Comparison of ENCODE assay signal across 1 cellular context in the genomic region with DNA sequence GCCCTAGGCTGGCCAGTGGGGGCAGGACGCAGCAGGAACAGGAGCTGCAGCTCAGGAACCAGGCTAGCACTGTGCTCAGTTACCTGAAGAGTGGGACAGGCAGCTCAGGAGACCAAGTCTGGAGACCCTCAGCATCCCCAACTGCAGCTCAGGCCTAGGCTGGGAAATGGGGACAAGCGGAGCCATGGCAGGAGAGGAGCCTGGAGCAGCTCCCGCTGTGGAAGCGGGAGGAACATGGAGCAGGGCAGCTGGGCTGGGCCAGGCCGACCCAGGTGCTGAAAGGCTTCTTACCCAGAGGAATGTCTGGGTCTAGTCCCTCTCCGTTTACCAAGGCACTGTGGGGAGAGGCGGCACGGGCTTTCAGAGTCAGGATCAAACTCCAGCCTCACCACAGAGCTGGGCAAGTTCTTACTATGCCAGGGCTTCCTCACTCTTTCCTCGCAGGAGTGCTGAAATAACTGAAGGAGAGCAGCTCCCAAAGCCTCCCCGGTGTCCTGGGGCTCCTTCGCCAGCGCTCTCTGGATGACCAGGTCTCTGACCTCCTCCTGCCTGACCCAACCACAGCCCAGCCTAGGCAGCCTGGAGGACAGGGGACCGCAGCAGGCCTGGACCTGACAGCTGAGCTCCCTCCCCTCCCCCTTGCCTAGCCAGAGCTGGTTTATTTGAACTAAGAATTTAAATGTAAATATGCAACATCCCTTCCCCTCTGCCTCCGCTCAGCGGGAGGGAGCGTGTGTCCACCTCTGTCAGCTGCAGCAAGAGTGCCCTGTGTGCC.
TF ChIP-seq lines count a peak whose summit lies in the region.

No MANE protein-coding gene starts in this region.

TF ChIP-seq in HepG2, 621 proteins besides CTCF, POLR2A, EP300 and RAD21 (continued from another document and continues in another):
- TF ChIP-seq, protein P1, sequence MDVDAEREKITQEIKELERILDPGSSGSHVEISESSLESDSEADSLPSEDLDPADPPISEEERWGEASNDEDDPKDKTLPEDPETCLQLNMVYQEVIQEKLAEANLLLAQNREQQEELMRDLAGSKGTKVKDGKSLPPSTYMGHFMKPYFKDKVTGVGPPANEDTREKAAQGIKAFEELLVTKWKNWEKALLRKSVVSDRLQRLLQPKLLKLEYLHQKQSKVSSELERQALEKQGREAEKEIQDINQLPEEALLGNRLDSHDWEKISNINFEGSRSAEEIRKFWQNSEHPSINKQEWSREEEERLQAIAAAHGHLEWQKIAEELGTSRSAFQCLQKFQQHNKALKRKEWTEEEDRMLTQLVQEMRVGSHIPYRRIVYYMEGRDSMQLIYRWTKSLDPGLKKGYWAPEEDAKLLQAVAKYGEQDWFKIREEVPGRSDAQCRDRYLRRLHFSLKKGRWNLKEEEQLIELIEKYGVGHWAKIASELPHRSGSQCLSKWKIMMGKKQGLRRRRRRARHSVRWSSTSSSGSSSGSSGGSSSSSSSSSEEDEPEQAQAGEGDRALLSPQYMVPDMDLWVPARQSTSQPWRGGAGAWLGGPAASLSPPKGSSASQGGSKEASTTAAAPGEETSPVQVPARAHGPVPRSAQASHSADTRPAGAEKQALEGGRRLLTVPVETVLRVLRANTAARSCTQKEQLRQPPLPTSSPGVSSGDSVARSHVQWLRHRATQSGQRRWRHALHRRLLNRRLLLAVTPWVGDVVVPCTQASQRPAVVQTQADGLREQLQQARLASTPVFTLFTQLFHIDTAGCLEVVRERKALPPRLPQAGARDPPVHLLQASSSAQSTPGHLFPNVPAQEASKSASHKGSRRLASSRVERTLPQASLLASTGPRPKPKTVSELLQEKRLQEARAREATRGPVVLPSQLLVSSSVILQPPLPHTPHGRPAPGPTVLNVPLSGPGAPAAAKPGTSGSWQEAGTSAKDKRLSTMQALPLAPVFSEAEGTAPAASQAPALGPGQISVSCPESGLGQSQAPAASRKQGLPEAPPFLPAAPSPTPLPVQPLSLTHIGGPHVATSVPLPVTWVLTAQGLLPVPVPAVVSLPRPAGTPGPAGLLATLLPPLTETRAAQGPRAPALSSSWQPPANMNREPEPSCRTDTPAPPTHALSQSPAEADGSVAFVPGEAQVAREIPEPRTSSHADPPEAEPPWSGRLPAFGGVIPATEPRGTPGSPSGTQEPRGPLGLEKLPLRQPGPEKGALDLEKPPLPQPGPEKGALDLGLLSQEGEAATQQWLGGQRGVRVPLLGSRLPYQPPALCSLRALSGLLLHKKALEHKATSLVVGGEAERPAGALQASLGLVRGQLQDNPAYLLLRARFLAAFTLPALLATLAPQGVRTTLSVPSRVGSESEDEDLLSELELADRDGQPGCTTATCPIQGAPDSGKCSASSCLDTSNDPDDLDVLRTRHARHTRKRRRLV (CRISPR knock-in tag; IDR thresholded peaks at IDR 0.05): no peak
- TF ChIP-seq MLLT10 (CRISPR knock-in tag; IDR thresholded peaks at IDR 0.05) (no peak), NR2C2 (CRISPR knock-in tag; IDR thresholded peaks at IDR 0.05; ENCODE audit: borderline replicate concordance) (0 out of 2 replicates have a peak, but pooled peaks have one; percentile 33), FOXK2 (IDR thresholded peaks at IDR 0.05) (0 out of 2 replicates have a peak, but pooled peaks have one; percentile 44), HNRNPLL (IDR thresholded peaks at IDR 0.05; ENCODE audit: low read depth, low read length, poor library complexity, severe bottlenecking) (no peak), ZBTB1 (CRISPR knock-in tag; IDR thresholded peaks at IDR 0.05; ENCODE audit: borderline replicate concordance) (no peak), TBL1XR1 (IDR thresholded peaks at IDR 0.05; ENCODE audit: borderline replicate concordance, low read length, partially characterized antibody) (no peak), FOXJ3 (CRISPR knock-in tag; IDR thresholded peaks at IDR 0.05; ENCODE audit: borderline replicate concordance) (peak; percentile 38; the same call in 1 of the 2 replicates), PAF1 (CRISPR knock-in tag; IDR thresholded peaks at IDR 0.05) (no peak), PHF20 (CRISPR knock-in tag; IDR thresholded peaks at IDR 0.05) (no peak), THAP11 (CRISPR knock-in tag; IDR thresholded peaks at IDR 0.05) (peak; percentile 62), ELF4 (CRISPR knock-in tag; IDR thresholded peaks at IDR 0.05; ENCODE audit: borderline replicate concordance) (no peak), ZNF124 (CRISPR knock-in tag; IDR thresholded peaks at IDR 0.05) (no peak; the same call in 1 of the 2 replicates), ZNF570 (CRISPR knock-in tag; IDR thresholded peaks at IDR 0.05; ENCODE audit: borderline replicate concordance) (0 out of 2 replicates have a peak, but pooled peaks have one; percentile 53), PRPF4 (IDR thresholded peaks at IDR 0.05; ENCODE audit: low read depth, low read length, poor library complexity, severe bottlenecking) (peak; percentile 41), NCOA5 (CRISPR knock-in tag; IDR thresholded peaks at IDR 0.05) (no peak), ZSCAN22 (CRISPR knock-in tag; IDR thresholded peaks at IDR 0.05) (0 out of 2 replicates have a peak, but pooled peaks have one; percentile 36), ZNF143 (CRISPR knock-in tag; IDR thresholded peaks at IDR 0.05) (no peak), SOX5 (CRISPR knock-in tag; IDR thresholded peaks at IDR 0.05; ENCODE audit: borderline replicate concordance) (peak; percentile 40; the same call in 1 of the 2 replicates), RXRA (CRISPR knock-in tag; IDR thresholded peaks at IDR 0.05) (0 out of 2 replicates have a peak, but pooled peaks have one; percentile 15), CBFB (CRISPR knock-in tag; IDR thresholded peaks at IDR 0.05) (peak; percentile 70; the same call in 1 of the 2 replicates), MAFK (conservative IDR thresholded peaks at IDR 0.05 in 1 of 2, IDR thresholded peaks at IDR 0.05 in 1 of 2; ENCODE audit: low read length in 2 of 2) (no peak), MTA1 (CRISPR knock-in tag; IDR thresholded peaks at IDR 0.05; ENCODE audit: borderline replicate concordance) (peak; percentile 75)
- TF ChIP-seq, protein P2, sequence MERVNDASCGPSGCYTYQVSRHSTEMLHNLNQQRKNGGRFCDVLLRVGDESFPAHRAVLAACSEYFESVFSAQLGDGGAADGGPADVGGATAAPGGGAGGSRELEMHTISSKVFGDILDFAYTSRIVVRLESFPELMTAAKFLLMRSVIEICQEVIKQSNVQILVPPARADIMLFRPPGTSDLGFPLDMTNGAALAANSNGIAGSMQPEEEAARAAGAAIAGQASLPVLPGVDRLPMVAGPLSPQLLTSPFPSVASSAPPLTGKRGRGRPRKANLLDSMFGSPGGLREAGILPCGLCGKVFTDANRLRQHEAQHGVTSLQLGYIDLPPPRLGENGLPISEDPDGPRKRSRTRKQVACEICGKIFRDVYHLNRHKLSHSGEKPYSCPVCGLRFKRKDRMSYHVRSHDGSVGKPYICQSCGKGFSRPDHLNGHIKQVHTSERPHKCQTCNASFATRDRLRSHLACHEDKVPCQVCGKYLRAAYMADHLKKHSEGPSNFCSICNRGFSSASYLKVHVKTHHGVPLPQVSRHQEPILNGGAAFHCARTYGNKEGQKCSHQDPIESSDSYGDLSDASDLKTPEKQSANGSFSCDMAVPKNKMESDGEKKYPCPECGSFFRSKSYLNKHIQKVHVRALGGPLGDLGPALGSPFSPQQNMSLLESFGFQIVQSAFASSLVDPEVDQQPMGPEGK (CRISPR knock-in tag; IDR thresholded peaks at IDR 0.05): peak; percentile 62
- TF ChIP-seq, protein P3, sequence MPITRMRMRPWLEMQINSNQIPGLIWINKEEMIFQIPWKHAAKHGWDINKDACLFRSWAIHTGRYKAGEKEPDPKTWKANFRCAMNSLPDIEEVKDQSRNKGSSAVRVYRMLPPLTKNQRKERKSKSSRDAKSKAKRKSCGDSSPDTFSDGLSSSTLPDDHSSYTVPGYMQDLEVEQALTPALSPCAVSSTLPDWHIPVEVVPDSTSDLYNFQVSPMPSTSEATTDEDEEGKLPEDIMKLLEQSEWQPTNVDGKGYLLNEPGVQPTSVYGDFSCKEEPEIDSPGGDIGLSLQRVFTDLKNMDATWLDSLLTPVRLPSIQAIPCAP (CRISPR knock-in tag; IDR thresholded peaks at IDR 0.05; ENCODE audit: low read depth): no peak
- TF ChIP-seq, protein P4, sequence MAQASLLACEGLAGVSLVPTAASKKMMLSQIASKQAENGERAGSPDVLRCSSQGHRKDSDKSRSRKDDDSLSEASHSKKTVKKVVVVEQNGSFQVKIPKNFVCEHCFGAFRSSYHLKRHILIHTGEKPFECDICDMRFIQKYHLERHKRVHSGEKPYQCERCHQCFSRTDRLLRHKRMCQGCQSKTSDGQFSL (CRISPR knock-in tag; IDR thresholded peaks at IDR 0.05): no peak
- TF ChIP-seq, protein P5, sequence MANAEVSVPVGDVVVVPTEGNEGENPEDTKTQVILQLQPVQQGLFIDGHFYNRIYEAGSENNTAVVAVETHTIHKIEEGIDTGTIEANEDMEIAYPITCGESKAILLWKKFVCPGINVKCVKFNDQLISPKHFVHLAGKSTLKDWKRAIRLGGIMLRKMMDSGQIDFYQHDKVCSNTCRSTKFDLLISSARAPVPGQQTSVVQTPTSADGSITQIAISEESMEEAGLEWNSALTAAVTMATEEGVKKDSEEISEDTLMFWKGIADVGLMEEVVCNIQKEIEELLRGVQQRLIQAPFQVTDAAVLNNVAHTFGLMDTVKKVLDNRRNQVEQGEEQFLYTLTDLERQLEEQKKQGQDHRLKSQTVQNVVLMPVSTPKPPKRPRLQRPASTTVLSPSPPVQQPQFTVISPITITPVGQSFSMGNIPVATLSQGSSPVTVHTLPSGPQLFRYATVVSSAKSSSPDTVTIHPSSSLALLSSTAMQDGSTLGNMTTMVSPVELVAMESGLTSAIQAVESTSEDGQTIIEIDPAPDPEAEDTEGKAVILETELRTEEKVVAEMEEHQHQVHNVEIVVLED (CRISPR knock-in tag; IDR thresholded peaks at IDR 0.05; ENCODE audit: borderline replicate concordance): no peak
- TF ChIP-seq, protein P6, sequence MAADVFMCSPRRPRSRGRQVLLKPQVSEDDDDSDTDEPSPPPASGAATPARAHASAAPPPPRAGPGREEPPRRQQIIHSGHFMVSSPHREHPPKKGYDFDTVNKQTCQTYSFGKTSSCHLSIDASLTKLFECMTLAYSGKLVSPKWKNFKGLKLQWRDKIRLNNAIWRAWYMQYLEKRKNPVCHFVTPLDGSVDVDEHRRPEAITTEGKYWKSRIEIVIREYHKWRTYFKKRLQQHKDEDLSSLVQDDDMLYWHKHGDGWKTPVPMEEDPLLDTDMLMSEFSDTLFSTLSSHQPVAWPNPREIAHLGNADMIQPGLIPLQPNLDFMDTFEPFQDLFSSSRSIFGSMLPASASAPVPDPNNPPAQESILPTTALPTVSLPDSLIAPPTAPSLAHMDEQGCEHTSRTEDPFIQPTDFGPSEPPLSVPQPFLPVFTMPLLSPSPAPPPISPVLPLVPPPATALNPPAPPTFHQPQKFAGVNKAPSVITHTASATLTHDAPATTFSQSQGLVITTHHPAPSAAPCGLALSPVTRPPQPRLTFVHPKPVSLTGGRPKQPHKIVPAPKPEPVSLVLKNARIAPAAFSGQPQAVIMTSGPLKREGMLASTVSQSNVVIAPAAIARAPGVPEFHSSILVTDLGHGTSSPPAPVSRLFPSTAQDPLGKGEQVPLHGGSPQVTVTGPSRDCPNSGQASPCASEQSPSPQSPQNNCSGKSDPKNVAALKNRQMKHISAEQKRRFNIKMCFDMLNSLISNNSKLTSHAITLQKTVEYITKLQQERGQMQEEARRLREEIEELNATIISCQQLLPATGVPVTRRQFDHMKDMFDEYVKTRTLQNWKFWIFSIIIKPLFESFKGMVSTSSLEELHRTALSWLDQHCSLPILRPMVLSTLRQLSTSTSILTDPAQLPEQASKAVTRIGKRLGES (CRISPR knock-in tag; IDR thresholded peaks at IDR 0.05; ENCODE audit: borderline replicate concordance): no peak
- TF ChIP-seq, protein P7, sequence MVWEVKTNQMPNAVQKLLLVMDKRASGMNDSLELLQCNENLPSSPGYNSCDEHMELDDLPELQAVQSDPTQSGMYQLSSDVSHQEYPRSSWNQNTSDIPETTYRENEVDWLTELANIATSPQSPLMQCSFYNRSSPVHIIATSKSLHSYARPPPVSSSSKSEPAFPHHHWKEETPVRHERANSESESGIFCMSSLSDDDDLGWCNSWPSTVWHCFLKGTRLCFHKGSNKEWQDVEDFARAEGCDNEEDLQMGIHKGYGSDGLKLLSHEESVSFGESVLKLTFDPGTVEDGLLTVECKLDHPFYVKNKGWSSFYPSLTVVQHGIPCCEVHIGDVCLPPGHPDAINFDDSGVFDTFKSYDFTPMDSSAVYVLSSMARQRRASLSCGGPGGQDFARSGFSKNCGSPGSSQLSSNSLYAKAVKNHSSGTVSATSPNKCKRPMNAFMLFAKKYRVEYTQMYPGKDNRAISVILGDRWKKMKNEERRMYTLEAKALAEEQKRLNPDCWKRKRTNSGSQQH (CRISPR knock-in tag; IDR thresholded peaks at IDR 0.05; ENCODE audit: low read depth): no peak
- TF ChIP-seq, protein P8, sequence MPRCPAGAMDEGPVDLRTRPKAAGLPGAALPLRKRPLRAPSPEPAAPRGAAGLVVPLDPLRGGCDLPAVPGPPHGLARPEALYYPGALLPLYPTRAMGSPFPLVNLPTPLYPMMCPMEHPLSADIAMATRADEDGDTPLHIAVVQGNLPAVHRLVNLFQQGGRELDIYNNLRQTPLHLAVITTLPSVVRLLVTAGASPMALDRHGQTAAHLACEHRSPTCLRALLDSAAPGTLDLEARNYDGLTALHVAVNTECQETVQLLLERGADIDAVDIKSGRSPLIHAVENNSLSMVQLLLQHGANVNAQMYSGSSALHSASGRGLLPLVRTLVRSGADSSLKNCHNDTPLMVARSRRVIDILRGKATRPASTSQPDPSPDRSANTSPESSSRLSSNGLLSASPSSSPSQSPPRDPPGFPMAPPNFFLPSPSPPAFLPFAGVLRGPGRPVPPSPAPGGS (CRISPR knock-in tag; IDR thresholded peaks at IDR 0.05): peak; percentile 28; the same call in 1 of the 2 replicates
- TF ChIP-seq, protein P9, sequence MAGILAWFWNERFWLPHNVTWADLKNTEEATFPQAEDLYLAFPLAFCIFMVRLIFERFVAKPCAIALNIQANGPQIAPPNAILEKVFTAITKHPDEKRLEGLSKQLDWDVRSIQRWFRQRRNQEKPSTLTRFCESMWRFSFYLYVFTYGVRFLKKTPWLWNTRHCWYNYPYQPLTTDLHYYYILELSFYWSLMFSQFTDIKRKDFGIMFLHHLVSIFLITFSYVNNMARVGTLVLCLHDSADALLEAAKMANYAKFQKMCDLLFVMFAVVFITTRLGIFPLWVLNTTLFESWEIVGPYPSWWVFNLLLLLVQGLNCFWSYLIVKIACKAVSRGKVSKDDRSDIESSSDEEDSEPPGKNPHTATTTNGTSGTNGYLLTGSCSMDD (CRISPR knock-in tag; IDR thresholded peaks at IDR 0.05): no peak
- TF ChIP-seq, protein P10, sequence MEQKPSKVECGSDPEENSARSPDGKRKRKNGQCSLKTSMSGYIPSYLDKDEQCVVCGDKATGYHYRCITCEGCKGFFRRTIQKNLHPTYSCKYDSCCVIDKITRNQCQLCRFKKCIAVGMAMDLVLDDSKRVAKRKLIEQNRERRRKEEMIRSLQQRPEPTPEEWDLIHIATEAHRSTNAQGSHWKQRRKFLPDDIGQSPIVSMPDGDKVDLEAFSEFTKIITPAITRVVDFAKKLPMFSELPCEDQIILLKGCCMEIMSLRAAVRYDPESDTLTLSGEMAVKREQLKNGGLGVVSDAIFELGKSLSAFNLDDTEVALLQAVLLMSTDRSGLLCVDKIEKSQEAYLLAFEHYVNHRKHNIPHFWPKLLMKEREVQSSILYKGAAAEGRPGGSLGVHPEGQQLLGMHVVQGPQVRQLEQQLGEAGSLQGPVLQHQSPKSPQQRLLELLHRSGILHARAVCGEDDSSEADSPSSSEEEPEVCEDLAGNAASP (CRISPR knock-in tag; IDR thresholded peaks at IDR 0.05; ENCODE audit: borderline replicate concordance): peak; percentile 29; the same call in 1 of the 2 replicates
- TF ChIP-seq, protein P11, sequence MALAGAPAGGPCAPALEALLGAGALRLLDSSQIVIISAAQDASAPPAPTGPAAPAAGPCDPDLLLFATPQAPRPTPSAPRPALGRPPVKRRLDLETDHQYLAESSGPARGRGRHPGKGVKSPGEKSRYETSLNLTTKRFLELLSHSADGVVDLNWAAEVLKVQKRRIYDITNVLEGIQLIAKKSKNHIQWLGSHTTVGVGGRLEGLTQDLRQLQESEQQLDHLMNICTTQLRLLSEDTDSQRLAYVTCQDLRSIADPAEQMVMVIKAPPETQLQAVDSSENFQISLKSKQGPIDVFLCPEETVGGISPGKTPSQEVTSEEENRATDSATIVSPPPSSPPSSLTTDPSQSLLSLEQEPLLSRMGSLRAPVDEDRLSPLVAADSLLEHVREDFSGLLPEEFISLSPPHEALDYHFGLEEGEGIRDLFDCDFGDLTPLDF (CRISPR knock-in tag; IDR thresholded peaks at IDR 0.05): no peak
